Comparison of ENCODE assay signal across 13 cellular contexts in genomic region chr11:108538022-108538424, GRCh38. TPM values are rescaled to one million over a fixed set of nuclear protein-coding genes. Genes with fewer than 3 reads are reported as not detected.
DNase-seq lines count a peak whose midpoint lies in the region; ATAC-seq and TF ChIP-seq lines count a peak whose summit lies in the region.
"Had no signal": no experiment of that assay in that cellular context is flagged by ENCODE, and none has a peak within 500 bp of the region (broad histone marks: within the 10 kb centered on the region; RNA-seq: fewer than 3 reads in every experiment).

No MANE protein-coding gene starts in this region.

- H3K36me3 ChIP-seq in mammary epithelial cell (ENCODE audit: insufficient read depth, low read length) = no peaks in the 10 kb centered on the region
- H3K36me3 ChIP-seq: neutrophil, vagina had no signal

- dilution Hi-C loops in mammary epithelial cell (cut with HindIII; ENCODE audit: low sequenced_read_pairs) = no loop called here

- no peak overlapping the region for H3K4me2 ChIP-seq in mammary epithelial cell (ENCODE audit: insufficient read depth, low read depth, low read length)

- H2AFZ ChIP-seq in mammary epithelial cell (ENCODE audit: low read depth, low read length) = no peak overlapping the region

- CTCF ChIA-PET in mammary epithelial cell (lab: Charles Lee; ENCODE audit: low non-redundant PET) = no interaction called here

- H3K79me2 ChIP-seq in mammary epithelial cell (ENCODE audit: insufficient read depth, low read length) = no peaks in the 10 kb centered on the region

- H4K20me1 ChIP-seq in mammary epithelial cell (ENCODE audit: insufficient read depth, low read length) = no peaks in the 10 kb centered on the region

- no peak overlapping the region for H3K27ac ChIP-seq in mammary epithelial cell (ENCODE audit: insufficient read depth, low read depth, low read length)
- H3K27ac ChIP-seq: neutrophil, RWPE1, vagina had no signal

- BruUV-seq in mammary epithelial cell (replicated peaks; lab: Mats Ljungman, UMichigan) = no TSS peak

- intact Hi-C loops in left colon (cut with DNase I, micrococcal nuclease) = no loop called here
- intact Hi-C loops in mammary epithelial cell (cut with micrococcal nuclease) = no loop called here

- H3K27me3 ChIP-seq in mammary epithelial cell (ENCODE audit: insufficient read depth, low read length) = no peaks in the 10 kb centered on the region
- H3K27me3 ChIP-seq: neutrophil, vagina had no signal

- no peak overlapping the region for H3K9ac ChIP-seq in mammary epithelial cell (ENCODE audit: insufficient read depth, low read length)

- ATAC-seq in HG02759 (IDR thresholded peaks at IDR 0.05; ENCODE audit: unreplicated experiment) (peak; percentile 39), left colon (peak; percentile 97)

- TF ChIP-seq CTCF in mammary epithelial cell (conservative IDR thresholded peaks at IDR 0.05 in 1 of 2, IDR thresholded peaks at IDR 0.05 in 1 of 2; ENCODE audit: extremely low read depth in 1 of 2, insufficient read depth in 1 of 2, low read depth in 1 of 2, low read length in 2 of 2) = no peak

- 81% methylated on average over 8 of the region's 8 CpGs for WGBS in mammary epithelial cell (ENCODE audit: low coverage, missing lambda C conversion rate)

- DNase-seq in NCI-H2029 treated with DMSO at 0.1 percent for 48 hours (lab: John Stamatoyannopoulos, UW) (peak; percentile 55), left colon (peak; percentile 48 to 58), mammary epithelial cell (no peak), SW 1271 (lab: John Stamatoyannopoulos, UW) (no peak), NK-92 (lab: John Stamatoyannopoulos, UW; ENCODE audit: unreplicated experiment) (no peak)
- peak; percentile 2 for DNase-seq in stimulated activated CD8-positive, alpha-beta memory T cell treated with anti-CD3 and anti-CD28 coated beads, Interleukin-15, amount 100 ng/mL, for 1 hour (ENCODE audit: low read depth)
- DNase-seq: activated B cell treated with CpG ODN at 0.5 μM for 24 hours, GOT3, hypothalamus had no signal

- H3K4me1 ChIP-seq in mammary epithelial cell (ENCODE audit: insufficient read depth, low read length) = peaks cover 3% of the 10 kb centered on the region
- H3K4me1 ChIP-seq: vagina had no signal

- H3K4me3 ChIP-seq in mammary epithelial cell (replicated peaks in 1 of 3; ENCODE audit: insufficient read depth in 1 of 3, low read depth in 2 of 3, low read length in 3 of 3) = no peak overlapping the region

- in situ Hi-C loops in mammary epithelial cell (cut with MboI; ENCODE audit: low sequenced_read_pairs in 2 of 2) = no loop called here

- no peaks in the 10 kb centered on the region for H3K9me3 ChIP-seq in mammary epithelial cell (replicated peaks; ENCODE audit: insufficient read depth, low read length)
- H3K9me3 ChIP-seq: neutrophil, vagina had no signal

RNA-seq across cellular contexts. Expression of gene POGLUT3, which starts 39.8 kb away (rescaled TPM):
- total RNA-seq in left colon (10 to 100 TPM; 14.0 to 14.5 TPM), mammary epithelial cell (1 to 10 TPM; 1.3 to 4.2 TPM)
- 2.8 TPM for polyA plus RNA-seq in mammary epithelial cell
- not detected for polyA minus RNA-seq in mammary epithelial cell

RNA-seq across cellular contexts. Expression of gene EXPH5, which starts 55.5 kb away (rescaled TPM):
- 10 to 100 TPM; 42.2 to 51.8 TPM for total RNA-seq in left colon
- 10 to 100 TPM; 17.0 to 27.7 TPM for total RNA-seq in mammary epithelial cell
- polyA plus RNA-seq in mammary epithelial cell = 2.8 TPM
- 17.1 TPM for polyA minus RNA-seq in mammary epithelial cell

Comparison
In these comparisons a context has a peak if more than half of its experiments do, and no peak if none do; other contexts are left out.
1. DNase-seq: peak in NCI-H2029 treated with DMSO at 0.1 percent for 48 hours (single experiment), left colon (2 of 2) and stimulated activated CD8-positive, alpha-beta memory T cell treated with anti-CD3 and anti-CD28 coated beads, Interleukin-15, amount 100 ng/mL, for 1 hour (single experiment); none in mammary epithelial cell (single experiment), SW 1271 (0 of 2) and NK-92 (single experiment).